In the genomic region with DNA sequence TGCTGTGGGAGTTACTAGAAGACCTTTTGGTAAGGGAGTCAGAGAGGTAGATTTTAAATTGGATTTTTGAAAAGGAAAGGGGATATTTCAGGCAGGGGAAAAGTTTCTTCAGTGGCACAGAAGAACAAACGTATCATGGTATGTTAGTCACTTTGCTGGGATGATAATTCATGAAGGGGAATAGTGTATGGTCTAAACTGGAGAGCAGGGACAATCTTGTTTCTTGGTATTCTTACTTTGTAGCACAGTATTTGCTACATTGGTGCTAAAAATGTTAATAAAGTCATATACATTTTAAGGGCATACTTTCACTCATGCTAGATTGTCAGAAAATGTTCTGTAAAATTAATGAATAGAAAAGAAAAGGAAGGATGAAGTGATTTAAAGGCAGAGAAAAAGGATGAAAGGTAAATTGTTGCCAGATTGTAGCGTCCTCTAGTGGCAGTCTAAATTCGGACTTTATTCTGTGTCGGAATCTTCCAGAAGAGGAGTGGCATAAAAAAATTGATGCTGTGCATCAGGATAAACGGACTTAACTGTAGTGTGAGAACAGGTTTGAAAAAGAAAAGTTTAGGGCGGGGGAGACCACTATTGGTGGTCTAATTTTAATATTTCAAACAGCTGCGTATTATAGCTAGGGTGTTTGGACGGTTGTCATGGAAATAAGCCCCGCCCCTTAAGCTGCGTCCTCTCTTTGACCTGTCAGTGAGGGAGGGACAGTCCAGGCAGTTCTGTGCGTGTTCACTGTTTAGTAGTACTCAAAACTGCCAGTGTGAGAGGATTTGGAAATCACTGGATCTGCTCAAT, we compare ENCODE assay signal across 8 cellular contexts. TPM values are rescaled to one million over a fixed set of nuclear protein-coding genes. Genes with fewer than 3 reads are reported as not detected.
DNase-seq lines count a peak whose midpoint lies in the region; ATAC-seq, FAIRE-seq and TF ChIP-seq lines count a peak whose summit lies in the region.

A gene with protein sequence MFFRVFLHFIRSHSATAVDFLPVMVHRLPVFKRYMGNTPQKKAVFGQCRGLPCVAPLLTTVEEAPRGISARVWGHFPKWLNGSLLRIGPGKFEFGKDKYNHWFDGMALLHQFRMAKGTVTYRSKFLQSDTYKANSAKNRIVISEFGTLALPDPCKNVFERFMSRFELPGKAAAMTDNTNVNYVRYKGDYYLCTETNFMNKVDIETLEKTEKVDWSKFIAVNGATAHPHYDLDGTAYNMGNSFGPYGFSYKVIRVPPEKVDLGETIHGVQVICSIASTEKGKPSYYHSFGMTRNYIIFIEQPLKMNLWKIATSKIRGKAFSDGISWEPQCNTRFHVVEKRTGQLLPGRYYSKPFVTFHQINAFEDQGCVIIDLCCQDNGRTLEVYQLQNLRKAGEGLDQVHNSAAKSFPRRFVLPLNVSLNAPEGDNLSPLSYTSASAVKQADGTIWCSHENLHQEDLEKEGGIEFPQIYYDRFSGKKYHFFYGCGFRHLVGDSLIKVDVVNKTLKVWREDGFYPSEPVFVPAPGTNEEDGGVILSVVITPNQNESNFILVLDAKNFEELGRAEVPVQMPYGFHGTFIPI (plus strand): TSS at position 724 of the 807 bp plus-strand sequence. CDS start 90 bp downstream, outside the sequence.

- H3K27ac ChIP-seq in pancreas (peak within 1 kb of the TSS in 2 of 4 donors; percentile 19 to 55), uterus (peak within 1 kb of the TSS; percentile 69 to 75)

- H3K36me3 ChIP-seq in pancreas: no peaks in the 10 kb centered on the region
- no peaks in the 10 kb centered on the region for H3K36me3 ChIP-seq in uterus

- intact Hi-C loops in left cardiac atrium (cut with DNase I): no loop called here
- intact Hi-C loops in pancreas (cut with DNase I): no loop called here
- intact Hi-C loops in uterus (cut with DNase I; ENCODE audit: low total_unique reads): no loop called here

- H3K9me3 ChIP-seq in pancreas (no peaks in the 10 kb centered on the region), uterus (no peaks in the 10 kb centered on the region)

- peak; percentile 96 to 97 for ATAC-seq in left cardiac atrium
- ATAC-seq in pancreas: peak; percentile 90 to 97 (median 96)

- WGBS in pancreas, 2 donors: 3 to 6% methylated on average over 11 of the region's 11 CpGs

- TF ChIP-seq CTCF in pancreas (IDR thresholded peaks at IDR 0.05) (peak; percentile 30 to 63 (median 55)), uterus (IDR thresholded peaks at IDR 0.05) (peak; percentile 59 to 82 (median 76))

- FAIRE-seq in pancreas (lab: Jason Lieb, UNC): peak; percentile 47

- peak; percentile 32 for DNase-seq in SIG-M5 treated with dmso at 0.1 percent for 504 hours (lab: John Stamatoyannopoulos, UW; ENCODE audit: unreplicated experiment)
- DNase-seq in SIG-M5 (lab: John Stamatoyannopoulos, UW): no peak
- DNase-seq in HPDE6-E6E7 (ENCODE audit: extremely low spot score): peak; percentile 71
- peak; percentile 79 for DNase-seq in RPMI7951 (ENCODE audit: low read depth)
- DNase-seq in anterior cingulate cortex (lab: John Stamatoyannopoulos, UW): peak in 54 of 58 donors; percentile 4 to 83 (median 60)
- peak; percentile 87 for DNase-seq in left cardiac atrium
- peak; percentile 68 to 81 (median 74) for DNase-seq in pancreas
- peak; percentile 86 to 87 for DNase-seq in uterus

- TF ChIP-seq POLR2A in uterus (IDR thresholded peaks at IDR 0.05): peak in 1 of 2 donors; percentile 16

- H3K4me1 ChIP-seq in pancreas (no peaks in the 10 kb centered on the region), uterus (no peaks in the 10 kb centered on the region)

- no peaks in the 10 kb centered on the region for H3K27me3 ChIP-seq in pancreas
- no peaks in the 10 kb centered on the region for H3K27me3 ChIP-seq in uterus

- H3K4me3 ChIP-seq in pancreas (peak within 1 kb of the TSS in 2 of 4 donors; percentile 17 to 29), uterus (peak within 1 kb of the TSS; percentile 15 to 16)

RNA-seq across cellular contexts. Expression of the gene that starts here (rescaled TPM):
- 0.10 and 0.24 TPM in 2 replicates for total RNA-seq in RPMI7951 (2014; rRNA removed; shearing (Covaris generic))
- total RNA-seq in left cardiac atrium (10 to 100 TPM; 53.3 to 92.2 TPM), pancreas (1 to 10 TPM in 5 of 6 donors, under 1 TPM in 1; 0.59 to 4.1 (median 1.7) TPM), uterus (10 to 100 TPM in 3 of 4 donors, 1 to 10 TPM in 1; 4.6 to 15.3 (median 14.2) TPM)
- 1 to 10 TPM; 3.4 to 10.0 TPM for polyA plus RNA-seq in pancreas

Comparison
In these comparisons a context has a peak if more than half of its experiments do, and no peak if none do; other contexts are left out.
1. Peak in DNase-seq in RPMI7951; RNA of the gene not detected or under 1 TPM.